8 cellular contexts compared by ENCODE assay signal in genomic region chr20:47438464-47439381, GRCh38.
DNase-seq lines count a peak whose midpoint lies in the region; ATAC-seq and TF ChIP-seq lines count a peak whose summit lies in the region.

No MANE protein-coding gene starts in this region.

- H3K4me3 ChIP-seq in mammary epithelial cell (replicated peaks in 1 of 3; ENCODE audit: insufficient read depth in 1 of 3, low read depth in 2 of 3, low read length in 3 of 3) (no peak overlapping the region), spleen (peak overlapping the region in 1 of 8 donors; percentile 3), osteoblast (ENCODE audit: insufficient read depth, low read length) (no peak overlapping the region), aorta (ENCODE audit: low read length in 2 of 2) (no peak overlapping the region)

- BruUV-seq in mammary epithelial cell (replicated peaks; lab: Mats Ljungman, UMichigan): no TSS peak

- DNase-seq in NOMO-1 (lab: John Stamatoyannopoulos, UW; ENCODE audit: unreplicated experiment in 2 of 2) (peak; percentile 24 to 27), NOMO-1 treated with dmso at 0.1 percent for 144 hours (lab: John Stamatoyannopoulos, UW; ENCODE audit: unreplicated experiment) (no peak), mammary epithelial cell (peak; percentile 52), spleen (peak; percentile 42), T-helper 2 cell (no peak), osteoblast (ENCODE audit: insufficient read length, low spot score, missing footprints) (no peak), aorta (no peak)

- intact Hi-C loops in mammary epithelial cell (cut with micrococcal nuclease): no loop called here
- intact Hi-C loops in spleen (cut with DNase I; ENCODE audit: low total_unique reads): no loop called here
- intact Hi-C loops in aorta (cut with DNase I): no loop called here

- peak; percentile 40 for ATAC-seq in HG03565 (IDR thresholded peaks at IDR 0.05; ENCODE audit: unreplicated experiment)
- no peak for ATAC-seq in aorta (ENCODE audit: low FRiP score)

- H3K36me3 ChIP-seq in mammary epithelial cell (ENCODE audit: insufficient read depth, low read length): no peaks in the 10 kb centered on the region
- H3K36me3 ChIP-seq in spleen: no peaks in the 10 kb centered on the region
- no peaks in the 10 kb centered on the region for H3K36me3 ChIP-seq in osteoblast (ENCODE audit: insufficient read depth, low read length)
- H3K36me3 ChIP-seq in aorta (ENCODE audit: control insufficient read depth in 1 of 2, insufficient read depth in 2 of 2, low read length in 1 of 2): no peaks in the 10 kb centered on the region

- H3K27me3 ChIP-seq in mammary epithelial cell (ENCODE audit: insufficient read depth, low read length) (no peaks in the 10 kb centered on the region), spleen (replicated peaks in 1 of 7) (no peaks in the 10 kb centered on the region), osteoblast (ENCODE audit: insufficient read depth, low read length) (no peaks in the 10 kb centered on the region), aorta (ENCODE audit: control insufficient read depth in 1 of 2, insufficient read depth in 2 of 2, low read length in 1 of 2) (no peaks in the 10 kb centered on the region)

- H2AFZ ChIP-seq in mammary epithelial cell (ENCODE audit: low read depth, low read length) (peak overlapping the region; percentile 82), osteoblast (ENCODE audit: low read length) (no peak overlapping the region)

- H4K20me1 ChIP-seq in mammary epithelial cell (ENCODE audit: insufficient read depth, low read length): no peaks in the 10 kb centered on the region
- no peaks in the 10 kb centered on the region for H4K20me1 ChIP-seq in osteoblast (ENCODE audit: insufficient read depth, low read length)

- no peak overlapping the region for H3K9ac ChIP-seq in mammary epithelial cell (ENCODE audit: insufficient read depth, low read length)

- no peaks in the 10 kb centered on the region for H3K9me3 ChIP-seq in mammary epithelial cell (replicated peaks; ENCODE audit: insufficient read depth, low read length)
- no peaks in the 10 kb centered on the region for H3K9me3 ChIP-seq in spleen
- no peaks in the 10 kb centered on the region for H3K9me3 ChIP-seq in osteoblast (ENCODE audit: low read depth, low read length)
- no peaks in the 10 kb centered on the region for H3K9me3 ChIP-seq in aorta (ENCODE audit: control insufficient read depth, low read length)

- H3K27ac ChIP-seq in mammary epithelial cell (ENCODE audit: insufficient read depth, low read depth, low read length) (peak overlapping the region; percentile 18), spleen (peak overlapping the region in 5 of 8 donors; percentile 17 to 80 (median 68)), osteoblast (ENCODE audit: low read depth, low read length) (no peak overlapping the region), aorta (ENCODE audit: low read depth in 1 of 2, low read length in 2 of 2) (no peak overlapping the region)

- TF ChIP-seq CTCF in mammary epithelial cell (conservative IDR thresholded peaks at IDR 0.05 in 1 of 2, IDR thresholded peaks at IDR 0.05 in 1 of 2; ENCODE audit: extremely low read depth in 1 of 2, insufficient read depth in 1 of 2, low read depth in 1 of 2, low read length in 2 of 2): no peak
- TF ChIP-seq CTCF in spleen (IDR thresholded peaks at IDR 0.05 in 8 of 11, conservative IDR thresholded peaks at IDR 0.05 in 3 of 11): no peak
- TF ChIP-seq CTCF in osteoblast (IDR thresholded peaks at IDR 0.05; ENCODE audit: extremely low read depth, low read depth, low read length): no peak

- no peaks in the 10 kb centered on the region for H3K4me1 ChIP-seq in mammary epithelial cell (ENCODE audit: insufficient read depth, low read length)
- peaks cover 0 to 32% (median 25%) of the 10 kb centered on the region in 6 donors for H3K4me1 ChIP-seq in spleen
- peaks cover 4% of the 10 kb centered on the region for H3K4me1 ChIP-seq in osteoblast (ENCODE audit: insufficient read depth, low read length)
- H3K4me1 ChIP-seq in aorta (ENCODE audit: control insufficient read depth in 1 of 2, insufficient read depth in 2 of 2, low read length in 2 of 2): no peaks in the 10 kb centered on the region

- H3K79me2 ChIP-seq in mammary epithelial cell (ENCODE audit: insufficient read depth, low read length) (no peaks in the 10 kb centered on the region), osteoblast (ENCODE audit: insufficient read depth, low read length) (no peaks in the 10 kb centered on the region)

- CTCF ChIA-PET in mammary epithelial cell (lab: Charles Lee; ENCODE audit: low non-redundant PET): no interaction called here

- 35% methylated on average over 12 of the region's 18 CpGs for WGBS in mammary epithelial cell (ENCODE audit: low coverage, missing lambda C conversion rate)
- 66 to 77% (median 71%) methylated on average over 18 of the region's 18 CpGs for WGBS in spleen, 5 donors
- WGBS in aorta, 2 donors: 51 to 56% methylated on average over 18 of the region's 18 CpGs

- no peak for TF ChIP-seq POLR2A in spleen (IDR thresholded peaks at IDR 0.05)

- in situ Hi-C loops in mammary epithelial cell (cut with MboI; ENCODE audit: low sequenced_read_pairs in 2 of 2): no loop called here

- dilution Hi-C loops in mammary epithelial cell (cut with HindIII; ENCODE audit: low sequenced_read_pairs): no loop called here

- H3K4me2 ChIP-seq in mammary epithelial cell (ENCODE audit: insufficient read depth, low read depth, low read length) (no peak overlapping the region), osteoblast (ENCODE audit: insufficient read depth, low read length) (no peak overlapping the region)

Comparison
In these comparisons a context has a peak if more than half of its experiments do, and no peak if none do; other contexts are left out.
1. DNase-seq: peak in NOMO-1 (2 of 2), mammary epithelial cell (single experiment) and spleen (single experiment); none in NOMO-1 treated with dmso at 0.1 percent for 144 hours (single experiment), T-helper 2 cell (0 of 5), osteoblast (single experiment) and aorta (0 of 2).
2. H3K27ac ChIP-seq: peak in mammary epithelial cell (single experiment) and spleen (5 of 8); none in osteoblast (single experiment) and aorta (0 of 2).